ENCODE assay signal across 18 cellular contexts in genomic region chr1:8863138-8863537, GRCh38. TPM values are rescaled to one million over a fixed set of nuclear protein-coding genes. Genes with fewer than 3 reads are reported as not detected.
A peak's percentile ranks its signal among the peaks of the same experiment; 100 is the strongest.
DNase-seq lines count a peak whose midpoint lies in the region; ATAC-seq and TF ChIP-seq lines count a peak whose summit lies in the region.
"Had no signal": no experiment of that assay in that cellular context is flagged by ENCODE, and none has a peak within 500 bp of the region (broad histone marks: within the 10 kb centered on the region; RNA-seq: fewer than 3 reads in every experiment).

No MANE protein-coding gene starts in this region.

- no peak for TF ChIP-seq POLR2A in heart left ventricle (IDR thresholded peaks at IDR 0.05)

- H3K36me3 ChIP-seq in cardiac muscle cell (peaks cover 94% of the 10 kb centered on the region), heart left ventricle (peaks cover 19 to 100% (median 89%) of the 10 kb centered on the region in 9 donors), smooth muscle cell (ENCODE audit: low read depth) (peaks cover 24% of the 10 kb centered on the region)

- H3K9me3 Mint-ChIP-seq in activated naive CD4-positive, alpha-beta T cell treated with anti-CD3 and anti-CD28 coated beads, Interleukin-2, amount 50 U/mL, for 72 hours, result no peaks in the 10 kb centered on the region
- H3K9me3 Mint-ChIP-seq in type B pancreatic cell, result no peaks in the 10 kb centered on the region
- H3K9me3 Mint-ChIP-seq: immature natural killer cell had no signal

- H3K27me3 ChIP-seq in cardiac muscle cell, result no peaks in the 10 kb centered on the region
- no peaks in the 10 kb centered on the region for H3K27me3 ChIP-seq in heart left ventricle
- no peaks in the 10 kb centered on the region for H3K27me3 ChIP-seq in smooth muscle cell (ENCODE audit: low read depth)
- H3K27me3 ChIP-seq: adrenal gland had no signal

- peak overlapping the region; percentile 54 to 72 for H3K27ac Mint-ChIP-seq in activated naive CD4-positive, alpha-beta T cell treated with anti-CD3 and anti-CD28 coated beads, Interleukin-2, amount 50 U/mL, for 72 hours
- H3K27ac Mint-ChIP-seq in type B pancreatic cell, result no peak overlapping the region
- H3K27ac Mint-ChIP-seq: immature natural killer cell had no signal

- no peak overlapping the region for H2AFZ ChIP-seq in smooth muscle cell (ENCODE audit: low read depth)
- H2AFZ ChIP-seq: PC-9 had no signal

- no peak for DNase-seq in cardiac muscle cell (ENCODE audit: low read depth in 1 of 2, low spot score in 1 of 2)
- DNase-seq in heart left ventricle, result no peak
- peak; percentile 14 for DNase-seq in HK-2 (ENCODE audit: unreplicated experiment)
- DNase-seq in activated naive CD4-positive, alpha-beta T cell treated with anti-CD3 and anti-CD28 coated beads, Interleukin-2, amount 50 U/mL, for 72 hours (ENCODE audit: low spot score in 2 of 2), result no peak
- no peak for DNase-seq in smooth muscle cell (lab: John Stamatoyannopoulos, UW; ENCODE audit: unreplicated experiment)
- no peak for DNase-seq in midbrain (lab: John Stamatoyannopoulos, UW)
- no peak for DNase-seq in type B pancreatic cell (ENCODE audit: extremely low spot score, unreplicated experiment)
- DNase-seq in 8988T, result no peak
- DNase-seq: adrenal gland, DMS 273 treated with DMSO at 0.1 percent for 48 hours, GF-D8, NCI-H1417 treated with DMSO at 0.1 percent for 48 hours, NCI-H2171 treated with DMSO at 0.1 percent for 48 hours, PC-9 had no signal

- TF ChIP-seq CTCF in cardiac muscle cell (IDR thresholded peaks at IDR 0.05; ENCODE audit: low read depth, low read length) (no peak), heart left ventricle (IDR thresholded peaks at IDR 0.05) (no peak), smooth muscle cell (IDR thresholded peaks at IDR 0.05; ENCODE audit: borderline replicate concordance, insufficient read depth, poor library complexity, severe bottlenecking) (no peak), type B pancreatic cell (conservative IDR thresholded peaks at IDR 0.05) (no peak)

- H3K4me3 Mint-ChIP-seq in type B pancreatic cell, result no peak overlapping the region
- H3K4me3 Mint-ChIP-seq: immature natural killer cell, naive B cell had no signal

- no peaks in the 10 kb centered on the region for H3K27me3 Mint-ChIP-seq in type B pancreatic cell
- H3K27me3 Mint-ChIP-seq: naive B cell had no signal

- no peak for ATAC-seq in heart left ventricle
- no peak for ATAC-seq in activated naive CD4-positive, alpha-beta T cell treated with anti-CD3 and anti-CD28 coated beads, Interleukin-2, amount 50 U/mL, for 72 hours

- H3F3A ChIP-seq in smooth muscle cell (ENCODE audit: low read depth), result peaks cover 83% of the 10 kb centered on the region

- peaks cover 52 to 71% of the 10 kb centered on the region in 2 donors for H3K36me3 Mint-ChIP-seq in activated naive CD4-positive, alpha-beta T cell treated with anti-CD3 and anti-CD28 coated beads, Interleukin-2, amount 50 U/mL, for 72 hours
- peaks cover 30% of the 10 kb centered on the region for H3K36me3 Mint-ChIP-seq in type B pancreatic cell

- peaks cover 17% of the 10 kb centered on the region for H3K4me1 Mint-ChIP-seq in type B pancreatic cell (ENCODE audit: unreplicated experiment)

- peaks cover 34% of the 10 kb centered on the region for H3K79me2 ChIP-seq in smooth muscle cell (ENCODE audit: low read depth)

- H3K4me3 ChIP-seq in cardiac muscle cell (no peak overlapping the region), heart left ventricle (no peak overlapping the region), smooth muscle cell (no peak overlapping the region)
- H3K4me3 ChIP-seq: adrenal gland, lung, PC-9, thoracic aorta had no signal

- H4K20me1 ChIP-seq in smooth muscle cell (ENCODE audit: low read depth), result peaks cover 100% of the 10 kb centered on the region

- 91 to 93% (median 92%) methylated on average over 7 of the region's 7 CpGs for WGBS in heart left ventricle, 4 donors
- 95% methylated on average over 7 of the region's 7 CpGs for WGBS in smooth muscle cell (ENCODE audit: low lambda C conversion rate)

- H3K9me3 ChIP-seq in cardiac muscle cell (ENCODE audit: low read depth), result no peaks in the 10 kb centered on the region
- no peaks in the 10 kb centered on the region for H3K9me3 ChIP-seq in heart left ventricle
- no peaks in the 10 kb centered on the region for H3K9me3 ChIP-seq in smooth muscle cell (replicated peaks; ENCODE audit: low read depth)
- H3K9me3 ChIP-seq: adrenal gland, thoracic aorta had no signal

- intact Hi-C loops in heart left ventricle (cut with DNase I), result loop anchor here in 1 of 10 donors (5.0 kb wide), 1 partner anchor 124 kb away; no protein-coding TSS in a partner anchor

- peak overlapping the region; percentile 91 for H3K27ac ChIP-seq in cardiac muscle cell
- no peak overlapping the region for H3K27ac ChIP-seq in heart left ventricle
- peak overlapping the region; percentile 35 for H3K27ac ChIP-seq in smooth muscle cell (ENCODE audit: low read depth)
- H3K27ac ChIP-seq: adrenal gland, PC-9, thoracic aorta had no signal

- H3K4me2 ChIP-seq in smooth muscle cell, result no peak overlapping the region
- H3K4me2 ChIP-seq: PC-9 had no signal

- H3K4me1 ChIP-seq in cardiac muscle cell (ENCODE audit: low read depth) (peaks cover 19% of the 10 kb centered on the region), heart left ventricle (peaks cover 0 to 22% (median 12%) of the 10 kb centered on the region in 12 donors), smooth muscle cell (ENCODE audit: low read depth) (peaks cover 12% of the 10 kb centered on the region)

- H3K9ac ChIP-seq in smooth muscle cell (ENCODE audit: low read depth), result no peak overlapping the region

RNA-seq across cellular contexts. Expression of gene ENO1, which starts 15.3 kb away (rescaled TPM):
- 3,076 and 4,542 TPM in 2 replicates for total RNA-seq in cardiac muscle cell
- polyA plus RNA-seq in cardiac muscle cell, result 4,459 and 4,945 TPM in 2 replicates
- 100 to 1,000 TPM in 8 of 9 donors, 10 to 100 TPM in 1; 92.2 to 557 (median 174) TPM for total RNA-seq in heart left ventricle
- 100 to 1,000 TPM in 1 of 2 donors, 10 to 100 TPM in 1; 71.1 to 547 TPM for polyA plus RNA-seq in heart left ventricle
- total RNA-seq in activated naive CD4-positive, alpha-beta T cell treated with anti-CD3 and anti-CD28 coated beads, Interleukin-2, amount 50 U/mL, for 72 hours, result 1,000 to 10,000 TPM; 1,473 to 3,739 TPM
- 1,276 and 1,376 TPM in 2 replicates for total RNA-seq in smooth muscle cell
- 2,156 and 2,235 TPM in 2 replicates for polyA plus RNA-seq in smooth muscle cell
- 599 and 828 TPM in 2 replicates for total RNA-seq in type B pancreatic cell (ENCODE audit: low replicate concordance)

RNA-seq across cellular contexts. Expression of gene RERE, which starts 45.7 kb away (rescaled TPM):
- total RNA-seq in cardiac muscle cell, result 59.5 and 81.0 TPM in 2 replicates
- 70.3 and 72.5 TPM in 2 replicates for polyA plus RNA-seq in cardiac muscle cell
- 100 to 1,000 TPM in 8 of 9 donors, 10 to 100 TPM in 1; 65.9 to 236 (median 135) TPM for total RNA-seq in heart left ventricle
- 100 to 1,000 TPM in 1 of 2 donors, 10 to 100 TPM in 1; 53.5 to 120 TPM for polyA plus RNA-seq in heart left ventricle
- 10 to 100 TPM; 51.8 to 72.1 TPM for total RNA-seq in activated naive CD4-positive, alpha-beta T cell treated with anti-CD3 and anti-CD28 coated beads, Interleukin-2, amount 50 U/mL, for 72 hours
- 59.2 and 64.0 TPM in 2 replicates for total RNA-seq in smooth muscle cell
- polyA plus RNA-seq in smooth muscle cell, result 45.6 and 70.7 TPM in 2 replicates
- total RNA-seq in type B pancreatic cell (ENCODE audit: low replicate concordance), result 100 and 141 TPM in 2 replicates

Comparison
In these comparisons a context has a peak if more than half of its experiments do, and no peak if none do; other contexts are left out.
1. H3K27ac ChIP-seq: peak in cardiac muscle cell (single experiment) and smooth muscle cell (single experiment); none in heart left ventricle (0 of 12).